Comparison of ENCODE assay signal across 20 cellular contexts in genomic region chr7:129108583-129108982, GRCh38. TPM values are rescaled to one million over a fixed set of nuclear protein-coding genes. Genes with fewer than 3 reads are reported as not detected.
A peak's percentile ranks its signal among the peaks of the same experiment; 100 is the strongest.
DNase-seq lines count a peak whose midpoint lies in the region; ATAC-seq and TF ChIP-seq lines count a peak whose summit lies in the region.
"Had no signal": no experiment of that assay in that cellular context is flagged by ENCODE, and none has a peak within 500 bp of the region (broad histone marks: within the 10 kb centered on the region; RNA-seq: fewer than 3 reads in every experiment).

No MANE protein-coding gene starts in this region.

- H3K27me3 Mint-ChIP-seq in activated T-cell treated with anti-CD3 and anti-CD28 coated beads, Interleukin-2, amount 50 U/mL, for 4 hours (ENCODE audit: low read depth) = no peaks in the 10 kb centered on the region
- H3K27me3 Mint-ChIP-seq: B cell; CD4-positive, alpha-beta T cell had no signal

- no peaks in the 10 kb centered on the region for H3K4me1 Mint-ChIP-seq in activated T-cell treated with anti-CD3 and anti-CD28 coated beads, Interleukin-2, amount 50 U/mL, for 4 hours (ENCODE audit: low read depth)
- H3K4me1 Mint-ChIP-seq: B cell had no signal

- H3K36me3 Mint-ChIP-seq in activated T-cell treated with anti-CD3 and anti-CD28 coated beads, Interleukin-2, amount 50 U/mL, for 4 hours (ENCODE audit: insufficient read depth) = no peaks in the 10 kb centered on the region

- H3K4me1 ChIP-seq in right atrium auricular region = no peaks in the 10 kb centered on the region
- H3K4me1 ChIP-seq: SJSA1 had no signal

- H3K4me3 Mint-ChIP-seq in activated T-cell treated with anti-CD3 and anti-CD28 coated beads, Interleukin-2, amount 50 U/mL, for 4 hours = no peak overlapping the region
- H3K4me3 Mint-ChIP-seq: B cell; CD4-positive, alpha-beta T cell; H9 had no signal

- H3K27me3 ChIP-seq in brain microvascular endothelial cell (replicated peaks) (peaks cover 2% of the 10 kb centered on the region), right atrium auricular region (no peaks in the 10 kb centered on the region)
- H3K27me3 ChIP-seq: SJSA1 had no signal

- DNase-seq in Caki2 (ENCODE audit: low read depth) (peak; percentile 17), HK-2 (ENCODE audit: unreplicated experiment) (peak; percentile 13), brain microvascular endothelial cell (peak; percentile 34), kidney glomerular epithelial cell (lab: John Stamatoyannopoulos, UW) (peak; percentile 26), right atrium auricular region (ENCODE audit: low spot score) (no peak)
- DNase-seq in activated T-cell treated with anti-CD3 and anti-CD28 coated beads, Interleukin-2, amount 50 U/mL, for 4 hours = no peak
- DNase-seq: CD4-positive, alpha-beta T cell; DND-41; H9; KBM-7; NCI-H1092 treated with DMSO at 0.1 percent for 48 hours; NCI-H1694 treated with DMSO at 0.1 percent for 48 hours; NCI-H345; NCI-H526 treated with DMSO at 0.1 percent for 48 hours; NK-92 treated with Interleukin-12 subunit alpha and Interleukin-12 subunit beta, amount 100 ng/mL, for 24 hours; OCI-M1 had no signal

- no peak for ATAC-seq in HG02623 (IDR thresholded peaks at IDR 0.05; ENCODE audit: unreplicated experiment)
- ATAC-seq in GM18502 (IDR thresholded peaks at IDR 0.05; ENCODE audit: poor library complexity, unreplicated experiment) = no peak
- no peak for ATAC-seq in activated T-cell treated with anti-CD3 and anti-CD28 coated beads, Interleukin-2, amount 50 U/mL, for 4 hours

- no peaks in the 10 kb centered on the region for H3K9me3 Mint-ChIP-seq in activated T-cell treated with anti-CD3 and anti-CD28 coated beads, Interleukin-2, amount 50 U/mL, for 4 hours

- H3K4me3 ChIP-seq in brain microvascular endothelial cell (ENCODE audit: low read depth, low read length) (no peak overlapping the region), right atrium auricular region (no peak overlapping the region)
- H3K4me3 ChIP-seq: SJSA1 had no signal

- H3K36me3 ChIP-seq in brain microvascular endothelial cell (replicated peaks) = no peaks in the 10 kb centered on the region
- no peaks in the 10 kb centered on the region for H3K36me3 ChIP-seq in right atrium auricular region
- H3K36me3 ChIP-seq: SJSA1 had no signal

- no peak overlapping the region for H3K27ac ChIP-seq in brain microvascular endothelial cell
- no peak overlapping the region for H3K27ac ChIP-seq in right atrium auricular region
- H3K27ac ChIP-seq: SJSA1 had no signal

- TF ChIP-seq CTCF in brain microvascular endothelial cell (IDR thresholded peaks at IDR 0.05; ENCODE audit: low read depth, low read length, missing control alignments) (no peak), right atrium auricular region (IDR thresholded peaks at IDR 0.05) (no peak)

- in situ Hi-C loops in Caki2 (cut with HindIII; ENCODE audit: low pct_unique_long_range_greater_than_20kb, low sequenced_read_pairs) (no loop called here), brain microvascular endothelial cell (cut with HindIII; ENCODE audit: low pct_ligation_motif_present, low sequenced_read_pairs) (no loop called here)

- no peaks in the 10 kb centered on the region for H3K9me3 ChIP-seq in right atrium auricular region
- H3K9me3 ChIP-seq: SJSA1 had no signal

RNA-seq across cellular contexts. Expression of gene TSPAN33, which starts 35.9 kb away (rescaled TPM):
- total RNA-seq in Caki2 (2014; rRNA removed; shearing (Covaris generic); ENCODE audit: low replicate concordance) = 54.4 and 68.1 TPM in 2 replicates
- 10 to 100 TPM in 1 of 3 donors, 1 to 10 TPM in 2; 6.2 to 10.6 (median 9.4) TPM for total RNA-seq in activated T-cell treated with anti-CD3 and anti-CD28 coated beads, Interleukin-2, amount 50 U/mL, for 4 hours
- total RNA-seq in right atrium auricular region = 10 to 100 TPM in 1 of 2 donors, 1 to 10 TPM in 1; 9.8 to 11.1 TPM

RNA-seq across cellular contexts. Expression of gene TNPO3, which starts 53.7 kb away (rescaled TPM):
- 50.5 and 56.6 TPM in 2 replicates for total RNA-seq in Caki2 (2014; rRNA removed; shearing (Covaris generic); ENCODE audit: low replicate concordance)
- 10 to 100 TPM; 71.4 to 73.9 (median 72.0) TPM for total RNA-seq in activated T-cell treated with anti-CD3 and anti-CD28 coated beads, Interleukin-2, amount 50 U/mL, for 4 hours
- 10 to 100 TPM; 23.5 to 23.6 TPM for total RNA-seq in right atrium auricular region

Comparison
In these comparisons a context has a peak if more than half of its experiments do, and no peak if none do; other contexts are left out.
1. DNase-seq: peak in Caki2 (single experiment), HK-2 (single experiment), brain microvascular endothelial cell (single experiment) and kidney glomerular epithelial cell (single experiment); none in activated T-cell treated with anti-CD3 and anti-CD28 coated beads, Interleukin-2, amount 50 U/mL, for 4 hours (single experiment) and right atrium auricular region (single experiment).